Comparison of ENCODE assay signal across 10 cellular contexts in the genomic region with DNA sequence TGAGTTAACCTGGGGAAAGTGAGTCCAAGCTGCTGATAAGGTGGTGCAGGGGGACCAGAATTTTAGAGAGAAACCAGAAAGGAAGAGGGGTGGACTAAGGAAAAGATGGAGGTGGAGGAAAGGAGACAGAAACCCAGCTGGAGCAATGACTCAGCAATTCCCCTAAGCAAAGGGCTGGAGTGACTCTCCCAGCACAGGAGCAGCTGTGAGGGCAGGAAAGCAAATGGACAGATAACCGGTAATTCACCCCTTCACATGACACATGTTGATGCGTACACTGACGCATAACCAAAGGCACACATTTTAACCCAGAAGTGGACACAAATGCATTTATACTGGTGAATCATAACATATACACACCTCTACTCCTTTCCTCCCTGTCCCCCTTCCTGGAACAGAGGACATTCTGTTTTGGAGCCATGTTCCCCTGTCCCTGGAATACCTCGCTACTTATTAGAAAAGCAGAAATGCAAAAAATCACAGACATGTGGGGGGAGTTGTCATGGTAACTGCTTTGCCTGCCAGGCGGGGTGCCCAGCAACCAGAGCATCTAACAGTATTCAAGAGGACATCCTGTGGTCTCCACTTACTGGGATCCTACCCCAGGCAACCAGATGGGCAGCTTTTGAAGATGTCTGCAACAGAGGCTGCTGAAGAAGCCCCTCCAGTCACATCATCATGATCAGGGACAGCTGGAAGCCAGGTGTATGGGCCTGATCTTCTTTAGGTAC. TPM values are rescaled to one million over a fixed set of nuclear protein-coding genes. Genes with fewer than 3 reads are reported as not detected.
DNase-seq lines count a peak whose midpoint lies in the region; ATAC-seq and TF ChIP-seq lines count a peak whose summit lies in the region.
"Had no signal": no experiment of that assay in that cellular context is flagged by ENCODE, and none has a peak within 500 bp of the region (broad histone marks: within the 10 kb centered on the region; RNA-seq: fewer than 3 reads in every experiment).

No MANE protein-coding gene starts in this region.

- H3K4me1 ChIP-seq in GM23338 (ENCODE audit: insufficient read depth) (peaks cover 26% of the 10 kb centered on the region), left ventricle myocardium inferior (peaks cover 22% of the 10 kb centered on the region)

- intact Hi-C loops in left ventricle myocardium inferior (cut with micrococcal nuclease), result no loop called here

- no peaks in the 10 kb centered on the region for H3K9me3 Mint-ChIP-seq in GM23338
- no peaks in the 10 kb centered on the region for H3K9me3 Mint-ChIP-seq in activated T-cell treated with anti-CD3 and anti-CD28 coated beads, Interleukin-2, amount 50 U/mL, for 4 hours

- peaks cover 30% of the 10 kb centered on the region for H3K4me1 Mint-ChIP-seq in GM23338
- H3K4me1 Mint-ChIP-seq in activated T-cell treated with anti-CD3 and anti-CD28 coated beads, Interleukin-2, amount 50 U/mL, for 4 hours (ENCODE audit: low read depth), result peaks cover 8% of the 10 kb centered on the region

- H3F3A ChIP-seq in GM23338 (replicated peaks; ENCODE audit: low read depth), result peaks cover 8% of the 10 kb centered on the region

- no peaks in the 10 kb centered on the region for H3K9me3 ChIP-seq in left ventricle myocardium inferior (replicated peaks)

- H4K20me1 ChIP-seq in GM23338 (replicated peaks; ENCODE audit: insufficient read depth), result no peaks in the 10 kb centered on the region; the same call in 1 of the 2 replicates

- DNase-seq in A172 (ENCODE audit: low spot score), result peak; percentile 96
- DNase-seq in GM23338 (ENCODE audit: low spot score), result peak; percentile 46
- DNase-seq in OCI-M1 (lab: John Stamatoyannopoulos, UW), result peak; percentile 14
- DNase-seq in fibroblast of pulmonary artery (ENCODE audit: low read depth), result peak; percentile 94
- DNase-seq in NOMO-1 (lab: John Stamatoyannopoulos, UW; ENCODE audit: unreplicated experiment in 2 of 2), result no peak
- no peak for DNase-seq in activated T-cell treated with anti-CD3 and anti-CD28 coated beads, Interleukin-2, amount 50 U/mL, for 4 hours
- DNase-seq in left ventricle myocardium inferior, result no peak
- DNase-seq in activated T-cell treated with anti-CD3 and anti-CD28 coated beads, Interleukin-2, amount 50 U/mL, for 48 hours, result no peak
- DNase-seq: CD4-positive, alpha-beta memory T cell; NCI-H446 treated with DMSO at 0.1 percent for 48 hours had no signal

- H3K79me2 ChIP-seq in GM23338 (replicated peaks; ENCODE audit: insufficient read depth), result no peaks in the 10 kb centered on the region

- peaks cover 69% of the 10 kb centered on the region for H3K27me3 ChIP-seq in GM23338 (ENCODE audit: insufficient read depth)
- peaks cover 99% of the 10 kb centered on the region for H3K27me3 ChIP-seq in left ventricle myocardium inferior (ENCODE audit: low read depth)

- H3K36me3 Mint-ChIP-seq in GM23338 (ENCODE audit: low read depth), result no peaks in the 10 kb centered on the region; the same call in 2 of the 3 replicates
- no peaks in the 10 kb centered on the region for H3K36me3 Mint-ChIP-seq in activated T-cell treated with anti-CD3 and anti-CD28 coated beads, Interleukin-2, amount 50 U/mL, for 4 hours (ENCODE audit: insufficient read depth)
- H3K36me3 Mint-ChIP-seq: CD4-positive, alpha-beta memory T cell had no signal

- H3K36me3 ChIP-seq in GM23338 (ENCODE audit: insufficient read depth) (no peaks in the 10 kb centered on the region), left ventricle myocardium inferior (no peaks in the 10 kb centered on the region)

- peaks cover 43% of the 10 kb centered on the region for H3K27me3 Mint-ChIP-seq in GM23338 (ENCODE audit: insufficient read depth, low read depth, poor library complexity)
- peaks cover 76% of the 10 kb centered on the region for H3K27me3 Mint-ChIP-seq in activated T-cell treated with anti-CD3 and anti-CD28 coated beads, Interleukin-2, amount 50 U/mL, for 4 hours (ENCODE audit: low read depth)

- no peak overlapping the region for H3K27ac ChIP-seq in GM23338 (ENCODE audit: low read depth)
- no peak overlapping the region for H3K27ac ChIP-seq in left ventricle myocardium inferior (replicated peaks)

- peak overlapping the region; percentile 60; the same call in 1 of the 2 replicates for H3K27ac Mint-ChIP-seq in GM23338

- H3K9me2 ChIP-seq in GM23338 (ENCODE audit: insufficient read depth), result no peaks in the 10 kb centered on the region

- TF ChIP-seq CTCF in GM23338 (conservative IDR thresholded peaks at IDR 0.05; ENCODE audit: low read depth in 2 of 2), result no peak
- no peak for TF ChIP-seq CTCF in fibroblast of pulmonary artery (IDR thresholded peaks at IDR 0.05; ENCODE audit: low read length, missing control alignments)
- no peak for TF ChIP-seq CTCF in left ventricle myocardium inferior (IDR thresholded peaks at IDR 0.05; ENCODE audit: borderline replicate concordance)

- H3K4me2 ChIP-seq in GM23338, result peak overlapping the region; percentile 75

- H2AFZ ChIP-seq in GM23338, result peak overlapping the region; percentile 16; the same call in 1 of the 2 replicates

- no peak for ATAC-seq in GM23338
- ATAC-seq in activated T-cell treated with anti-CD3 and anti-CD28 coated beads, Interleukin-2, amount 50 U/mL, for 4 hours, result no peak

- H3K4me3 ChIP-seq in GM23338 (peak overlapping the region; percentile 71; the same call in 1 of the 2 replicates), fibroblast of pulmonary artery (replicated peaks; ENCODE audit: low read depth, low read length) (peak overlapping the region; percentile 46), left ventricle myocardium inferior (no peak overlapping the region)

- H3K4me3 Mint-ChIP-seq in GM23338, result peak overlapping the region; percentile 82; the same call in 2 of the 3 replicates
- no peak overlapping the region for H3K4me3 Mint-ChIP-seq in activated T-cell treated with anti-CD3 and anti-CD28 coated beads, Interleukin-2, amount 50 U/mL, for 4 hours
- H3K4me3 Mint-ChIP-seq: CD4-positive, alpha-beta memory T cell had no signal

TF ChIP-seq in GM23338, 12 proteins besides CTCF, POLR2A, EP300 and RAD21 (continues in another document):
- TF ChIP-seq ZNF331 (CRISPR knock-in tag; IDR thresholded peaks at IDR 0.05; ENCODE audit: low read depth), result no peak

RNA-seq across cellular contexts. Expression of a gene that starts 4.7 kb away (rescaled TPM):
- 0.03 and 0.57 TPM in 2 replicates for total RNA-seq in A172 (2014; rRNA removed; shearing (Covaris generic))
- total RNA-seq in GM23338 (2014; rRNA removed; shearing (Covaris generic)), result 0.43 and 0.56 TPM in 2 replicates
- polyA plus RNA-seq in GM23338 (2016; fragmentation: Nextera tagmentation; extraction: Ambion mirVana), result 0.19 TPM in 1 of 2 replicates, not detected in the other
- not detected for total RNA-seq in activated T-cell treated with anti-CD3 and anti-CD28 coated beads, Interleukin-2, amount 50 U/mL, for 4 hours
- total RNA-seq in left ventricle myocardium inferior, result not detected
- total RNA-seq: CD4-positive, alpha-beta memory T cell had no signal
- polyA plus RNA-seq: CD4-positive, alpha-beta memory T cell had no signal

RNA-seq across cellular contexts. Expression of a gene that starts 20.8 kb away (rescaled TPM):
- total RNA-seq in A172 (2014; rRNA removed; shearing (Covaris generic)), result not detected in 2 replicates
- total RNA-seq in GM23338 (2014; rRNA removed; shearing (Covaris generic)), result not detected in 2 replicates
- not detected in 2 replicates for polyA plus RNA-seq in GM23338 (2016; fragmentation: Nextera tagmentation; extraction: Ambion mirVana)
- total RNA-seq in activated T-cell treated with anti-CD3 and anti-CD28 coated beads, Interleukin-2, amount 50 U/mL, for 4 hours, result not detected
- not detected for total RNA-seq in left ventricle myocardium inferior
- total RNA-seq: CD4-positive, alpha-beta memory T cell had no signal
- polyA plus RNA-seq: CD4-positive, alpha-beta memory T cell had no signal

RNA-seq across cellular contexts. Expression of a gene that starts 29.0 kb away (rescaled TPM):
- not detected in 2 replicates for total RNA-seq in A172 (2014; rRNA removed; shearing (Covaris generic))
- not detected in 2 replicates for total RNA-seq in GM23338 (2014; rRNA removed; shearing (Covaris generic))
- not detected in 2 replicates for polyA plus RNA-seq in GM23338 (2016; fragmentation: Nextera tagmentation; extraction: Ambion mirVana)
- total RNA-seq in activated T-cell treated with anti-CD3 and anti-CD28 coated beads, Interleukin-2, amount 50 U/mL, for 4 hours, result not detected
- not detected for total RNA-seq in left ventricle myocardium inferior
- total RNA-seq: CD4-positive, alpha-beta memory T cell had no signal
- polyA plus RNA-seq: CD4-positive, alpha-beta memory T cell had no signal

Comparison
In these comparisons a context has a peak if more than half of its experiments do, and no peak if none do; other contexts are left out.
1. DNase-seq: peak in A172 (single experiment), GM23338 (single experiment), OCI-M1 (single experiment) and fibroblast of pulmonary artery (single experiment); none in NOMO-1 (0 of 2), activated T-cell treated with anti-CD3 and anti-CD28 coated beads, Interleukin-2, amount 50 U/mL, for 4 hours (single experiment), left ventricle myocardium inferior (single experiment) and activated T-cell treated with anti-CD3 and anti-CD28 coated beads, Interleukin-2, amount 50 U/mL, for 48 hours (0 of 2).